In the genomic region with DNA sequence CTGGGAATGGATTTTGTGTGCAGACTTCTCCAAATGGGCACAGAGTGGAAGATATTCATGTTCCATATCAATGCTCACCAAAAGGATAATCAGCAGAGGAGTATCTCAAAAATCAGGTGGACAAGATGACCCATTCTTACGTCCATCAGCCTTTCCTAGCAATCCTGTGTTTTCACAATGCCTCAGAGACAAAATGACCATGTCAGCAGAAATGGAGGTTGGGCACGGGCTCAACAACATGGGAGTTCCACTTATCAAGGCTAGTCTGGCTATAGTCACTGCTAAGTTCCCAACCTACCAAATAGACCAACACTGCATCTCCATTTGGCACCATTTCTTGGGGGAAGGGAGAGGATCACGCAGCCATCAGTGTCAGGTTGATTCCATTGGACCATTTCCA, we compare ENCODE assay signal across 8 cellular contexts.
"Had no signal": no experiment of that assay in that cellular context is flagged by ENCODE, and none has a peak within 500 bp of the region (broad histone marks: within the 10 kb centered on the region; RNA-seq: fewer than 3 reads in every experiment).

No MANE protein-coding gene starts in this region.

- ATAC-seq: GM12878 had no signal

- FAIRE-seq: G401.6, GM12878, GM12891, GM12892, GM18507, GM19239 had no signal

- DNase-seq: GDM1, GF-D8 had no signal

- H3K4me3 ChIP-seq: GM12878 had no signal
